Comparison of ENCODE assay signal across 10 cellular contexts in the genomic region with DNA sequence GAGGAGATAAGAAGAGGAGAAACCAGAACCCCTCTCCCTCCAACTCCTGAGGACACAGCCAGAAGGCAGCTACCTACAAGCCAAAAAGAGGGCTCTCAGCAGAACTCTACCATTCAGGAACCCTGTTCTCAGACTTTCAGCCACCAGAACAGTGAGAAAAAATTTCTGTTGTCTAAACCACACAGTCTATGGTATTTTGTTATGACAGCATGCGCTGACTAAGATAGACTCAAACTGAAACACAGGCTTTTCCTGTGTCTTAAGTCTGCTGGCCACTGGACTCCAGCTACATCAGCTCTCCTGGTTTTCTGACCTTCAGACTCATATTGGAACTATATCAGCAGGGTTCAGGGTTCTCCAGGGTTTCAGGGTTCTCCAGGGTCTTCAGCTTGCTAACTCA.
A peak's percentile ranks its signal among the peaks of the same experiment; 100 is the strongest.
DNase-seq lines count a peak whose midpoint lies in the region; ATAC-seq and TF ChIP-seq lines count a peak whose summit lies in the region.
"Had no signal": no experiment of that assay in that cellular context is flagged by ENCODE, and none has a peak within 500 bp of the region (broad histone marks: within the 10 kb centered on the region; RNA-seq: fewer than 3 reads in every experiment).

No MANE protein-coding gene starts in this region.

- H3K9me3 ChIP-seq in heart right ventricle (no peaks in the 10 kb centered on the region), vagina (no peaks in the 10 kb centered on the region)

- peak; percentile 69 for ATAC-seq in GM18519 (IDR thresholded peaks at IDR 0.05; ENCODE audit: low FRiP score, unreplicated experiment)
- peak; percentile 66 for ATAC-seq in GM21447 (IDR thresholded peaks at IDR 0.05; ENCODE audit: unreplicated experiment)
- ATAC-seq in HG03354 (IDR thresholded peaks at IDR 0.05; ENCODE audit: poor library complexity, severe bottlenecking, unreplicated experiment): peak; percentile 77
- ATAC-seq in heart right ventricle: no peak

- H3K4me1 ChIP-seq in heart right ventricle: peaks cover 0 to 33% (median 26%) of the 10 kb centered on the region in 9 donors
- no peaks in the 10 kb centered on the region for H3K4me1 ChIP-seq in vagina

- 100% methylated on average over 1 of the region's 1 CpG for WGBS in heart right ventricle, 2 donors

- H3K4me3 ChIP-seq in heart right ventricle (no peak overlapping the region), vagina (no peak overlapping the region)

- DNase-seq in hepatic stellate cell (ENCODE audit: low spot score) (peak; percentile 6), heart right ventricle (no peak), SHP77 treated with DMSO at 0.1 percent for 48 hours (lab: John Stamatoyannopoulos, UW) (no peak), GM19238 (ENCODE audit: insufficient read length, low spot score) (no peak), vagina (ENCODE audit: extremely low spot score in 2 of 2) (no peak)
- DNase-seq: cerebellar nuclear complex, DND-41 had no signal

- no peaks in the 10 kb centered on the region for H3K27me3 ChIP-seq in heart right ventricle
- no peaks in the 10 kb centered on the region for H3K27me3 ChIP-seq in vagina

- TF ChIP-seq POLR2A in vagina (IDR thresholded peaks at IDR 0.05): no peak

- intact Hi-C loops in heart right ventricle (cut with DNase I) (no loop called here), vagina (cut with DNase I) (no loop called here)

- no peak overlapping the region for H3K27ac ChIP-seq in heart right ventricle
- no peak overlapping the region for H3K27ac ChIP-seq in vagina

- H3K36me3 ChIP-seq in heart right ventricle (no peaks in the 10 kb centered on the region), vagina (no peaks in the 10 kb centered on the region)

- TF ChIP-seq CTCF in heart right ventricle (IDR thresholded peaks at IDR 0.05) (no peak), vagina (IDR thresholded peaks at IDR 0.05) (no peak)

Comparison
In these comparisons a context has a peak if more than half of its experiments do, and no peak if none do; other contexts are left out.
1. ATAC-seq: peak in GM18519 (single experiment), GM21447 (single experiment) and HG03354 (single experiment); none in heart right ventricle (0 of 8).